Comparison of ENCODE assay signal across 1 cellular context in genomic region chr17:55704412-55704811, GRCh38.
TF ChIP-seq lines count a peak whose summit lies in the region.

No MANE protein-coding gene starts in this region.

TF ChIP-seq in IMR-90, 13 proteins besides CTCF, POLR2A, EP300 and RAD21:
- TF ChIP-seq MXI1 (IDR thresholded peaks at IDR 0.05; ENCODE audit: borderline replicate concordance, low read depth, low read length) (no peak), CEBPB (IDR thresholded peaks at IDR 0.05; ENCODE audit: low read depth, low read length) (peak; percentile 48)
